In genomic region chr22:19431641-19432091, GRCh38 we compare ENCODE assay signal across 8 cellular contexts. TPM values are rescaled to one million over a fixed set of nuclear protein-coding genes. Genes with fewer than 3 reads are reported as not detected.
A peak's percentile ranks its signal among the peaks of the same experiment; 100 is the strongest.
DNase-seq lines count a peak whose midpoint lies in the region; ATAC-seq and TF ChIP-seq lines count a peak whose summit lies in the region.

Gene HIRA, minus strand, starts transcription at chr22:19431733. Its CDS starts 257 bp downstream, at chr22:19431476.

- no peaks in the 10 kb centered on the region for H3K9me3 Mint-ChIP-seq in chondrocyte (ENCODE audit: low read depth)

- H3K4me3 Mint-ChIP-seq in chondrocyte (ENCODE audit: unreplicated experiment) = peak within 1 kb of the TSS; percentile 77

- TF ChIP-seq CTCF in chondrocyte (IDR thresholded peaks at IDR 0.05) = no peak

- H3K36me3 Mint-ChIP-seq in chondrocyte (ENCODE audit: low read depth) = peaks cover 4% of the 10 kb centered on the region

- peak; percentile 22 for ATAC-seq in GM18519 (IDR thresholded peaks at IDR 0.05; ENCODE audit: low FRiP score, unreplicated experiment)
- ATAC-seq in HG03045 (IDR thresholded peaks at IDR 0.05; ENCODE audit: unreplicated experiment) = peak; percentile 60

- H3K27me3 ChIP-seq in layer of hippocampus (ENCODE audit: control insufficient read depth, insufficient read depth, low read length) = no peaks in the 10 kb centered on the region

- H3K4me1 Mint-ChIP-seq in chondrocyte (ENCODE audit: low read depth) = peaks cover 50% of the 10 kb centered on the region

- DNase-seq in 8988T = peak; percentile 51
- DNase-seq in NCI-H2171 treated with DMSO at 0.1 percent for 48 hours (lab: John Stamatoyannopoulos, UW) = peak; percentile 78
- DNase-seq in activated CD4-positive, alpha-beta T cell treated with anti-CD3 and anti-CD28 coated beads for 1 hour = peak; percentile 81
- DNase-seq in chondrocyte (ENCODE audit: low spot score) = peak; percentile 94
- DNase-seq in stimulated activated CD4-positive, alpha-beta T cell treated with anti-CD3 and anti-CD28 coated beads, Interleukin-1b, Interleukin-23, amount 100 ng/mL, for 48 hours = peak; percentile 86

- H3K27ac Mint-ChIP-seq in chondrocyte (ENCODE audit: unreplicated experiment) = peak within 1 kb of the TSS; percentile 93

- H3K27ac ChIP-seq in layer of hippocampus (ENCODE audit: low read depth, low read length) = peak within 1 kb of the TSS; percentile 92

- no peaks in the 10 kb centered on the region for H3K27me3 Mint-ChIP-seq in chondrocyte (ENCODE audit: low read depth)

RNA-seq across cellular contexts. Expression of gene HIRA, which starts in this region (rescaled TPM):
- 27.1 to 31.8 TPM (median 30.3 TPM) in 3 replicates for total RNA-seq in chondrocyte

Comparison
In these comparisons a context has a peak if more than half of its experiments do, and no peak if none do; other contexts are left out.
1. Peak in every context shown above with its lines: DNase-seq, ATAC-seq and H3K27ac ChIP-seq.